ENCODE assay signal across 8 cellular contexts in genomic region chr10:77710759-77711682, GRCh38.
DNase-seq lines count a peak whose midpoint lies in the region; ATAC-seq and TF ChIP-seq lines count a peak whose summit lies in the region.

No MANE protein-coding gene starts in this region.

- TF ChIP-seq CTCF in glutamatergic neuron (IDR thresholded peaks at IDR 0.05; ENCODE audit: partially characterized antibody, unreplicated experiment) = peak; percentile 97
- peak; percentile 84 for TF ChIP-seq CTCF in osteoblast (IDR thresholded peaks at IDR 0.05; ENCODE audit: extremely low read depth, low read depth, low read length)
- TF ChIP-seq CTCF in testis (IDR thresholded peaks at IDR 0.05) = peak; percentile 67 to 98 (median 87)

- H3K9ac ChIP-seq in HUES48 (ENCODE audit: low read depth, low read length) = peak overlapping the region; percentile 15; the same call in 1 of the 2 replicates

- peaks cover 45% of the 10 kb centered on the region for H3K4me1 ChIP-seq in HUES48 (ENCODE audit: control insufficient read depth, insufficient read depth, low read length)
- H3K4me1 ChIP-seq in osteoblast (ENCODE audit: insufficient read depth, low read length) = peaks cover 5% of the 10 kb centered on the region
- H3K4me1 ChIP-seq in testis = peaks cover 2% of the 10 kb centered on the region

- H3K4me3 ChIP-seq in HUES48 (ENCODE audit: low read depth, low read length) = peak overlapping the region; percentile 54
- H3K4me3 ChIP-seq in osteoblast (ENCODE audit: insufficient read depth, low read length) = peak overlapping the region; percentile 74
- H3K4me3 ChIP-seq in testis = peak overlapping the region; percentile 33 to 63

- H2AFZ ChIP-seq in osteoblast (ENCODE audit: low read length) = peak overlapping the region; percentile 89

- H3K9me3 Mint-ChIP-seq in glutamatergic neuron (ENCODE audit: unreplicated experiment) = peaks cover 7% of the 10 kb centered on the region

- no peak overlapping the region for H3K27ac Mint-ChIP-seq in glutamatergic neuron (ENCODE audit: unreplicated experiment)

- 9 to 13% methylated on average over 38 to 51 of the region's 51 CpGs for WGBS in testis, 2 donors

- peak overlapping the region; percentile 50 for H3K4me3 Mint-ChIP-seq in glutamatergic neuron (ENCODE audit: unreplicated experiment)

- H3K4me1 Mint-ChIP-seq in glutamatergic neuron (ENCODE audit: low read depth, unreplicated experiment) = peaks cover 13% of the 10 kb centered on the region

- no peaks in the 10 kb centered on the region for H3K36me3 ChIP-seq in HUES48 (ENCODE audit: control insufficient read depth, insufficient read depth, low read length)
- H3K36me3 ChIP-seq in osteoblast (ENCODE audit: insufficient read depth, low read length) = no peaks in the 10 kb centered on the region
- H3K36me3 ChIP-seq in testis (ENCODE audit: low read depth, missing control alignments) = no peaks in the 10 kb centered on the region

- H3K27me3 ChIP-seq in HUES48 (ENCODE audit: control insufficient read depth, insufficient read depth, low read length) = peaks cover 19% of the 10 kb centered on the region
- no peaks in the 10 kb centered on the region for H3K27me3 ChIP-seq in osteoblast (ENCODE audit: insufficient read depth, low read length)
- H3K27me3 ChIP-seq in testis = no peaks in the 10 kb centered on the region

- peak; percentile 83 for ATAC-seq in GM21447 (IDR thresholded peaks at IDR 0.05; ENCODE audit: unreplicated experiment)

- no peak for TF ChIP-seq POLR2A in testis (IDR thresholded peaks at IDR 0.05)

- H3K79me2 ChIP-seq in osteoblast (ENCODE audit: insufficient read depth, low read length) = no peaks in the 10 kb centered on the region

- H4K20me1 ChIP-seq in osteoblast (ENCODE audit: insufficient read depth, low read length) = no peaks in the 10 kb centered on the region

- no peaks in the 10 kb centered on the region for H3K36me3 Mint-ChIP-seq in glutamatergic neuron (ENCODE audit: unreplicated experiment)

- peak; percentile 24 for DNase-seq in DMS153 (lab: John Stamatoyannopoulos, UW)
- DNase-seq in RPMI7951 (ENCODE audit: low read depth) = peak; percentile 41
- peak; percentile 59 for DNase-seq in activated gamma-delta T cell treated with anti-CD3 and anti-CD28 coated beads, Interleukin-2, amount 50 U/mL, for 16 hours (ENCODE audit: low read depth)
- peak; percentile 93 for DNase-seq in glutamatergic neuron
- DNase-seq in osteoblast (ENCODE audit: insufficient read length, low spot score, missing footprints) = peak; percentile 97
- peak; percentile 88 for DNase-seq in testis

- H3K9me3 ChIP-seq in HUES48 (ENCODE audit: control insufficient read depth, insufficient read depth, low read length) (no peaks in the 10 kb centered on the region), osteoblast (ENCODE audit: low read depth, low read length) (no peaks in the 10 kb centered on the region), testis (no peaks in the 10 kb centered on the region)

- H3K4me2 ChIP-seq in osteoblast (ENCODE audit: insufficient read depth, low read length) = peak overlapping the region; percentile 87

- no peak overlapping the region for H3K27ac ChIP-seq in HUES48 (ENCODE audit: low read depth, low read length)
- no peak overlapping the region for H3K27ac ChIP-seq in osteoblast (ENCODE audit: low read depth, low read length)
- no peak overlapping the region for H3K27ac ChIP-seq in testis

- intact Hi-C loops in testis (cut with DNase I; ENCODE audit: low total_unique reads) = no loop called here

- peaks cover 2% of the 10 kb centered on the region for H3K27me3 Mint-ChIP-seq in glutamatergic neuron (ENCODE audit: unreplicated experiment)

Comparison
In these comparisons a context has a peak if more than half of its experiments do, and no peak if none do; other contexts are left out.
1. DNase-seq: peak in every context shown above with its lines; median percentile 97 in osteoblast; 93 in glutamatergic neuron; 88 in testis; 59 in activated gamma-delta T cell treated with anti-CD3 and anti-CD28 coated beads, Interleukin-2, amount 50 U/mL, for 16 hours; 41 in RPMI7951; 24 in DMS153.